9 cellular contexts compared by ENCODE assay signal in the genomic region with DNA sequence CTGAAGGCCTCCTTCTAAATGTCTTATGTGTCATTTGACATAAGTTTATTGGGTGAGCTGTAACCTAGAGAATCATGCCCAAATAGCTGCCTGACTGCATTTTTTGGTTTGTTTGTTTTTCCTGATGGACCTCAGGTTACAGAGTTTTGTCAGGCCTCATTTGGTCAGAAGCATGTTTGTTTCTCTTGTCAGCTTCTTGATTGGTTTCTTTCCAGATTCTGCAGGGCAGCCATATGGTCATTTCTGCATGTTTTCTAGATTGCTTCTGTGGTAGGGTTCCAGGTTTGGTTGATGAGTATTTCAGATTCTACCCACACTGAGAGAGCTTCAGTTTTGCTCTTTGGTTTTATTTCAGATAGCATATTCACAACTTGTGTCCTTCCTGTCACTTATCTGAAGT. TPM values are rescaled to one million over a fixed set of nuclear protein-coding genes. Genes with fewer than 3 reads are reported as not detected.
DNase-seq lines count a peak whose midpoint lies in the region; ATAC-seq and TF ChIP-seq lines count a peak whose summit lies in the region.
"Had no signal": no experiment of that assay in that cellular context is flagged by ENCODE, and none has a peak within 500 bp of the region (broad histone marks: within the 10 kb centered on the region; RNA-seq: fewer than 3 reads in every experiment).

No MANE protein-coding gene starts in this region.

- peaks cover 9 to 41% (median 29%) of the 10 kb centered on the region in 5 donors for H3K36me3 Mint-ChIP-seq in naive thymus-derived CD4-positive, alpha-beta T cell

- POLR2A ChIA-PET in naive thymus-derived CD4-positive, alpha-beta T cell (lab: Charles Lee): interaction anchor here (1.2 to 2.3 kb wide), 2 partner anchors 20 to 27 kb away, joined by 3 to 11 read pairs; partner anchors contain the start of gene GLCCI1

- DNase-seq in G401 (ENCODE audit: low spot score) (peak; percentile 93), adipocyte (ENCODE audit: low read depth) (peak; percentile 43), lower leg skin (ENCODE audit: low spot score in 2 of 2) (no peak)
- no peak for DNase-seq in naive thymus-derived CD4-positive, alpha-beta T cell
- DNase-seq: Right ventricle myocardium superior had no signal

- no peaks in the 10 kb centered on the region for H3K27me3 Mint-ChIP-seq in naive thymus-derived CD4-positive, alpha-beta T cell

- no peaks in the 10 kb centered on the region for H3K36me3 ChIP-seq in adipocyte (ENCODE audit: control insufficient read depth, insufficient read depth, low read length, severe bottlenecking)
- H3K36me3 ChIP-seq in naive thymus-derived CD4-positive, alpha-beta T cell (ENCODE audit: control insufficient read depth in 2 of 3, insufficient read depth in 3 of 3, low read length in 3 of 3): no peaks in the 10 kb centered on the region

- H3K27ac Mint-ChIP-seq in naive thymus-derived CD4-positive, alpha-beta T cell: peak overlapping the region in 5 of 9 donors; percentile 6 to 44 (median 19)

- peaks cover 6 to 27% (median 17%) of the 10 kb centered on the region in 7 donors for H3K4me1 Mint-ChIP-seq in naive thymus-derived CD4-positive, alpha-beta T cell

- no peak overlapping the region for H3K4me3 ChIP-seq in adipocyte (ENCODE audit: low read length)
- H3K4me3 ChIP-seq in naive thymus-derived CD4-positive, alpha-beta T cell (ENCODE audit: low read length): no peak overlapping the region
- no peak overlapping the region for H3K4me3 ChIP-seq in lower leg skin (ENCODE audit: low read depth, poor library complexity, severe bottlenecking)

- TF ChIP-seq CTCF in lower leg skin (IDR thresholded peaks at IDR 0.05): no peak

- H3K27me3 ChIP-seq in adipocyte (replicated peaks; ENCODE audit: control insufficient read depth, insufficient read depth, low read length): no peaks in the 10 kb centered on the region
- no peaks in the 10 kb centered on the region for H3K27me3 ChIP-seq in naive thymus-derived CD4-positive, alpha-beta T cell (ENCODE audit: control insufficient read depth in 2 of 2, insufficient read depth in 2 of 2, low read length in 2 of 2)

- peaks cover 3 to 50% (median 19%) of the 10 kb centered on the region in 11 donors for H3K9me3 Mint-ChIP-seq in naive thymus-derived CD4-positive, alpha-beta T cell

- H3K4me1 ChIP-seq in adipocyte (ENCODE audit: control insufficient read depth, insufficient read depth, low read length): no peaks in the 10 kb centered on the region
- H3K4me1 ChIP-seq in naive thymus-derived CD4-positive, alpha-beta T cell (ENCODE audit: control insufficient read depth in 2 of 2, insufficient read depth in 2 of 2, low read length in 2 of 2): peaks cover 0 to 11% of the 10 kb centered on the region in 2 donors

- ATAC-seq in HG02678 (IDR thresholded peaks at IDR 0.05; ENCODE audit: unreplicated experiment) (peak; percentile 48), GM21529 (IDR thresholded peaks at IDR 0.05; ENCODE audit: unreplicated experiment) (no peak), HG03571 (IDR thresholded peaks at IDR 0.05; ENCODE audit: unreplicated experiment) (no peak), GM18498 (IDR thresholded peaks at IDR 0.05; ENCODE audit: unreplicated experiment) (no peak)
- ATAC-seq in naive thymus-derived CD4-positive, alpha-beta T cell: no peak

- in situ Hi-C loops in G401 (cut with HindIII; ENCODE audit: low sequenced_read_pairs): no loop called here

- CTCF ChIA-PET in naive thymus-derived CD4-positive, alpha-beta T cell (lab: Charles Lee): interaction anchor here (0.7 kb wide), 1 partner anchor 305 kb away, joined by 3 read pairs; no protein-coding TSS in a partner anchor

- H3K9me3 ChIP-seq in adipocyte (ENCODE audit: control insufficient read depth, low read length): peaks cover 26% of the 10 kb centered on the region
- peaks cover 0 to 11% (median 0%) of the 10 kb centered on the region in 3 experiments for H3K9me3 ChIP-seq in naive thymus-derived CD4-positive, alpha-beta T cell (ENCODE audit: control insufficient read depth in 2 of 3, low read length in 3 of 3)

- H3K4me3 Mint-ChIP-seq in naive thymus-derived CD4-positive, alpha-beta T cell: peak overlapping the region in 1 of 10 donors; percentile 7

- intact Hi-C loops in naive thymus-derived CD4-positive, alpha-beta T cell (cut with micrococcal nuclease): no loop called here
- intact Hi-C loops in lower leg skin (cut with DNase I; ENCODE audit: low total_unique reads): no loop called here

- no peak overlapping the region for H3K9ac ChIP-seq in adipocyte (ENCODE audit: low read length)

- no peak overlapping the region for H3K27ac ChIP-seq in naive thymus-derived CD4-positive, alpha-beta T cell (ENCODE audit: low read depth, low read length)

- no peak for TF ChIP-seq POLR2A in lower leg skin (IDR thresholded peaks at IDR 0.05)

RNA-seq across cellular contexts. Expression of gene GLCCI1, which starts 28.0 kb away (rescaled TPM):
- total RNA-seq in G401 (2014; rRNA removed; shearing (Covaris generic)): 31.1 and 35.3 TPM in 2 replicates
- 10 to 100 TPM; 24.9 to 43.1 (median 35.4) TPM for total RNA-seq in naive thymus-derived CD4-positive, alpha-beta T cell
- polyA plus RNA-seq in naive thymus-derived CD4-positive, alpha-beta T cell: 10 to 100 TPM in 1 of 2 donors, 1 to 10 TPM in 1; 6.9 to 12.7 TPM
- total RNA-seq in lower leg skin: 10 to 100 TPM; 17.5 to 27.1 (median 20.7) TPM

Comparison
In these comparisons a context has a peak if more than half of its experiments do, and no peak if none do; other contexts are left out.
1. DNase-seq: peak in G401 (single experiment) and adipocyte (single experiment); none in naive thymus-derived CD4-positive, alpha-beta T cell (0 of 9) and lower leg skin (0 of 2).